ENCODE assay signal across 14 cellular contexts in genomic region chr6:12569646-12570045, GRCh38.
DNase-seq lines count a peak whose midpoint lies in the region; ATAC-seq and TF ChIP-seq lines count a peak whose summit lies in the region.
"Had no signal": no experiment of that assay in that cellular context is flagged by ENCODE, and none has a peak within 500 bp of the region (broad histone marks: within the 10 kb centered on the region; RNA-seq: fewer than 3 reads in every experiment).

No MANE protein-coding gene starts in this region.

- POLR2A ChIA-PET in Panc1 (lab: Charles Lee): no interaction called here

- WGBS in mammary epithelial cell (ENCODE audit: low coverage, missing lambda C conversion rate): 91% methylated on average over 1 of the region's 1 CpG

- BruUV-seq in Panc1 (replicated peaks; lab: Mats Ljungman, UMichigan) (no TSS peak), mammary epithelial cell (replicated peaks; lab: Mats Ljungman, UMichigan) (no TSS peak)

- peaks cover 7% of the 10 kb centered on the region; the same call in 2 of the 3 replicates for H3K4me1 Mint-ChIP-seq in GM23338
- H3K4me1 Mint-ChIP-seq: CD4-positive, alpha-beta memory T cell had no signal

- H3K4me1 ChIP-seq in GM23338 (ENCODE audit: insufficient read depth) (peaks cover 9% of the 10 kb centered on the region; the same call in 1 of the 2 replicates), Panc1 (ENCODE audit: control insufficient read depth, insufficient read depth, low read length) (peaks cover 9% of the 10 kb centered on the region; the same call in 1 of the 2 replicates), mammary epithelial cell (ENCODE audit: insufficient read depth, low read length) (peaks cover 34% of the 10 kb centered on the region), foreskin keratinocyte (peaks cover 42% of the 10 kb centered on the region)
- H3K4me1 ChIP-seq: BE2C had no signal

- no peak overlapping the region for H3K4me2 ChIP-seq in GM23338
- H3K4me2 ChIP-seq in mammary epithelial cell (ENCODE audit: insufficient read depth, low read depth, low read length): peak overlapping the region; percentile 41

- H3K9me2 ChIP-seq in GM23338 (ENCODE audit: insufficient read depth): no peaks in the 10 kb centered on the region

- CTCF ChIA-PET in Panc1 (lab: Charles Lee) (interaction anchor here (0.8 kb wide), 1 partner anchor 278 kb away, joined by 4 read pairs; no protein-coding TSS in a partner anchor), mammary epithelial cell (lab: Charles Lee; ENCODE audit: low non-redundant PET) (no interaction called here)

- dilution Hi-C loops in mammary epithelial cell (cut with HindIII; ENCODE audit: low sequenced_read_pairs): no loop called here

- in situ Hi-C loops in Panc1 (cut with HindIII; ENCODE audit: low pct_unique_long_range_greater_than_20kb, low sequenced_read_pairs): no loop called here
- in situ Hi-C loops in mammary epithelial cell (cut with MboI; ENCODE audit: low sequenced_read_pairs in 2 of 2): no loop called here

- no peak overlapping the region for H3K27ac ChIP-seq in GM23338 (ENCODE audit: low read depth)
- H3K27ac ChIP-seq in Panc1 (ENCODE audit: low read length): peak overlapping the region; percentile 1; the same call in 1 of the 2 replicates
- no peak overlapping the region for H3K27ac ChIP-seq in mammary epithelial cell (ENCODE audit: insufficient read depth, low read depth, low read length)
- peak overlapping the region; percentile 69 for H3K27ac ChIP-seq in foreskin keratinocyte
- H3K27ac ChIP-seq: C4-2B had no signal

- DNase-seq in GM23338 (ENCODE audit: low spot score) (no peak), Panc1 (ENCODE audit: low read depth, low spot score) (no peak), mammary epithelial cell (no peak), foreskin keratinocyte (peak in 1 of 2 donors; percentile 59), NCI-H748 treated with DMSO at 0.1 percent for 48 hours (lab: John Stamatoyannopoulos, UW) (no peak), pons (ENCODE audit: low spot score) (no peak)
- DNase-seq: BE2C; CD4-positive, alpha-beta memory T cell; DMS79; GOT3; H9 had no signal

- H3K27ac Mint-ChIP-seq in GM23338: no peak overlapping the region
- H3K27ac Mint-ChIP-seq: CD4-positive, alpha-beta memory T cell; H9 had no signal

- H3K9me3 ChIP-seq in Panc1 (ENCODE audit: control insufficient read depth, insufficient read depth, low read depth, low read length) (no peaks in the 10 kb centered on the region), mammary epithelial cell (replicated peaks; ENCODE audit: insufficient read depth, low read length) (no peaks in the 10 kb centered on the region)
- H3K9me3 ChIP-seq: BE2C had no signal

- no peak overlapping the region for H3K4me3 Mint-ChIP-seq in GM23338
- H3K4me3 Mint-ChIP-seq: CD4-positive, alpha-beta memory T cell; H9 had no signal

- H3K79me2 ChIP-seq in GM23338 (replicated peaks; ENCODE audit: insufficient read depth) (no peaks in the 10 kb centered on the region), mammary epithelial cell (ENCODE audit: insufficient read depth, low read length) (no peaks in the 10 kb centered on the region)

- H3K36me3 Mint-ChIP-seq in GM23338 (ENCODE audit: low read depth): no peaks in the 10 kb centered on the region
- H3K36me3 Mint-ChIP-seq: CD4-positive, alpha-beta memory T cell had no signal

- no peaks in the 10 kb centered on the region for H3K27me3 ChIP-seq in GM23338 (ENCODE audit: insufficient read depth)
- no peaks in the 10 kb centered on the region for H3K27me3 ChIP-seq in Panc1 (ENCODE audit: control insufficient read depth, insufficient read depth, low read length)
- no peaks in the 10 kb centered on the region for H3K27me3 ChIP-seq in mammary epithelial cell (ENCODE audit: insufficient read depth, low read length)
- H3K27me3 ChIP-seq in foreskin keratinocyte: no peaks in the 10 kb centered on the region
- H3K27me3 ChIP-seq: BE2C had no signal

- H3K9me3 Mint-ChIP-seq in GM23338: no peaks in the 10 kb centered on the region
- H3K9me3 Mint-ChIP-seq: H9 had no signal

- H3F3A ChIP-seq in GM23338 (replicated peaks; ENCODE audit: low read depth): no peaks in the 10 kb centered on the region

- no peak for ATAC-seq in GM23338
- ATAC-seq in Panc1: no peak
- ATAC-seq in foreskin keratinocyte: peak; percentile 47
- ATAC-seq in GM21390 (IDR thresholded peaks at IDR 0.05; ENCODE audit: unreplicated experiment): no peak
- ATAC-seq: GM12878 had no signal

- H2AFZ ChIP-seq in GM23338: peak overlapping the region; percentile 19; the same call in 1 of the 2 replicates
- H2AFZ ChIP-seq in mammary epithelial cell (ENCODE audit: low read depth, low read length): no peak overlapping the region

- H4K20me1 ChIP-seq in GM23338 (replicated peaks; ENCODE audit: insufficient read depth): no peaks in the 10 kb centered on the region
- H4K20me1 ChIP-seq in mammary epithelial cell (ENCODE audit: insufficient read depth, low read length): no peaks in the 10 kb centered on the region

- intact Hi-C loops in Panc1 (cut with micrococcal nuclease; ENCODE audit: unreplicated experiment): no loop called here
- intact Hi-C loops in mammary epithelial cell (cut with micrococcal nuclease): no loop called here

- no peaks in the 10 kb centered on the region for H3K36me3 ChIP-seq in GM23338 (ENCODE audit: insufficient read depth)
- no peaks in the 10 kb centered on the region for H3K36me3 ChIP-seq in Panc1 (ENCODE audit: control insufficient read depth, insufficient read depth, low read length)
- H3K36me3 ChIP-seq in mammary epithelial cell (ENCODE audit: insufficient read depth, low read length): no peaks in the 10 kb centered on the region
- H3K36me3 ChIP-seq: BE2C had no signal

- peaks cover 2% of the 10 kb centered on the region for H3K27me3 Mint-ChIP-seq in GM23338 (ENCODE audit: insufficient read depth, low read depth, poor library complexity)

- H3K4me3 ChIP-seq in GM23338: no peak overlapping the region
- H3K4me3 ChIP-seq in Panc1 (ENCODE audit: low read depth in 2 of 2, low read length in 2 of 2): no peak overlapping the region
- H3K4me3 ChIP-seq in mammary epithelial cell (replicated peaks in 1 of 3; ENCODE audit: insufficient read depth in 1 of 3, low read depth in 2 of 3, low read length in 3 of 3): peak overlapping the region in 1 of 3 experiments; percentile 18
- H3K4me3 ChIP-seq: GM12878 had no signal

- no peak for TF ChIP-seq CTCF in GM23338 (conservative IDR thresholded peaks at IDR 0.05; ENCODE audit: low read depth in 2 of 2)
- TF ChIP-seq CTCF in Panc1 (IDR thresholded peaks at IDR 0.05): no peak
- TF ChIP-seq CTCF in mammary epithelial cell (conservative IDR thresholded peaks at IDR 0.05 in 1 of 2, IDR thresholded peaks at IDR 0.05 in 1 of 2; ENCODE audit: extremely low read depth in 1 of 2, insufficient read depth in 1 of 2, low read depth in 1 of 2, low read length in 2 of 2): no peak
- no peak for TF ChIP-seq CTCF in foreskin keratinocyte (conservative IDR thresholded peaks at IDR 0.05)

- H3K9ac ChIP-seq in mammary epithelial cell (ENCODE audit: insufficient read depth, low read length): no peak overlapping the region

TF ChIP-seq in GM23338, 12 proteins besides CTCF, POLR2A, EP300 and RAD21 (continues in another document):
- TF ChIP-seq EZH2 (IDR thresholded peaks at IDR 0.05; ENCODE audit: low read depth, unreplicated experiment) (no peak), ETS1 (IDR thresholded peaks at IDR 0.05) (no peak), JUNB (IDR thresholded peaks at IDR 0.05; ENCODE audit: unreplicated experiment) (no peak), POLR2AphosphoS5 (IDR thresholded peaks at IDR 0.05; ENCODE audit: low read depth) (no peak), CREB1 (CRISPR knock-in tag; IDR thresholded peaks at IDR 0.05; ENCODE audit: low read depth) (no peak), NANOG (IDR thresholded peaks at IDR 0.05; ENCODE audit: borderline replicate concordance) (no peak)

Comparison
In these comparisons a context has a peak if more than half of its experiments do, and no peak if none do; other contexts are left out.
1. H3K27ac ChIP-seq: peak in Panc1 (single experiment) and foreskin keratinocyte (single experiment); none in GM23338 (single experiment) and mammary epithelial cell (single experiment).